9 cellular contexts compared by ENCODE assay signal in the genomic region with DNA sequence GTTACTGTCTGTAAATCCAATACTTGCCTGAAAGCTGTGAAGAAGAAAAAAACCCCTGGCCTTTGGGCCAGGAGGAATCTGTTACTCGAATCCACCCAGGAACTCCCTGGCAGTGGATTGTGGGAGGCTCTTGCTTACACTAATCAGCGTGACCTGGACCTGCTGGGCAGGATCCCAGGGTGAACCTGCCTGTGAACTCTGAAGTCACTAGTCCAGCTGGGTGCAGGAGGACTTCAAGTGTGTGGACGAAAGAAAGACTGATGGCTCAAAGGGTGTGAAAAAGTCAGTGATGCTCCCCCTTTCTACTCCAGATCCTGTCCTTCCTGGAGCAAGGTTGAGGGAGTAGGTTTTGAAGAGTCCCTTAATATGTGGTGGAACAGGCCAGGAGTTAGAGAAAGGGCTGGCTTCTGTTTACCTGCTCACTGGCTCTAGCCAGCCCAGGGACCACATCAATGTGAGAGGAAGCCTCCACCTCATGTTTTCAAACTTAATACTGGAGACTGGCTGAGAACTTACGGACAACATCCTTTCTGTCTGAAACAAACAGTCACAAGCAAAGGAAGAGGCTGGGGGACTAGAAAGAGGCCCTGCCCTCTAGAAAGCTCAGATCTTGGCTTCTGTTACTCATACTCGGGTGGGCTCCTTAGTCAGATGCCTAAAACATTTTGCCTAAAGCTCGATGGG. TPM values are rescaled to one million over a fixed set of nuclear protein-coding genes. Genes with fewer than 3 reads are reported as not detected.
A peak's percentile ranks its signal among the peaks of the same experiment; 100 is the strongest.
DNase-seq lines count a peak whose midpoint lies in the region; ATAC-seq lines count a peak whose summit lies in the region.
"Had no signal": no experiment of that assay in that cellular context is flagged by ENCODE, and none has a peak within 500 bp of the region (broad histone marks: within the 10 kb centered on the region; RNA-seq: fewer than 3 reads in every experiment).

No MANE protein-coding gene starts in this region.

- peaks cover 6 to 60% (median 36%) of the 10 kb centered on the region in 3 donors for H3K36me3 Mint-ChIP-seq in naive thymus-derived CD8-positive, alpha-beta T cell

- peak overlapping the region; percentile 93 to 100 (median 99) for H3K27ac Mint-ChIP-seq in naive thymus-derived CD8-positive, alpha-beta T cell

- no peaks in the 10 kb centered on the region for H3K9me3 Mint-ChIP-seq in naive thymus-derived CD8-positive, alpha-beta T cell

- peak; percentile 78 to 79 for ATAC-seq in naive thymus-derived CD8-positive, alpha-beta T cell

- peak; percentile 6 for DNase-seq in stimulated activated CD8-positive, alpha-beta memory T cell treated with anti-CD3 and anti-CD28 coated beads, Interleukin-12 subunit alpha, Interleukin-12 subunit beta, amount 100 ng/mL, for 1 hour (ENCODE audit: low read depth)
- no peak for DNase-seq in stimulated activated CD8-positive, alpha-beta memory T cell treated with anti-CD3 and anti-CD28 coated beads, Interleukin-4, amount 100 ng/mL, for 48 hours
- DNase-seq in central memory CD4-positive, alpha-beta T cell = peak; percentile 73
- peak in 9 of 10 donors; percentile 48 to 86 (median 72) for DNase-seq in naive thymus-derived CD8-positive, alpha-beta T cell
- DNase-seq in 8988T (no peak), superior temporal gyrus (ENCODE audit: extremely low spot score) (no peak), HCEC 1CT (no peak)
- DNase-seq in stimulated activated CD4-positive, alpha-beta T cell treated with anti-CD3 and anti-CD28 coated beads, Interleukin-15, amount 100 ng/mL, for 24 hours = no peak
- DNase-seq: cortex of kidney had no signal

- no peaks in the 10 kb centered on the region for H3K27me3 Mint-ChIP-seq in naive thymus-derived CD8-positive, alpha-beta T cell

- H3K4me3 Mint-ChIP-seq in naive thymus-derived CD8-positive, alpha-beta T cell = peak overlapping the region; percentile 40 to 100 (median 75)

- POLR2A ChIA-PET in naive thymus-derived CD8-positive, alpha-beta T cell (lab: Charles Lee) = interaction anchor here (0.5 to 22.1 kb wide), 25 partner anchors 5 to 310 kb away, joined by 3 to 1498 read pairs (median 3); a partner anchor contains a TSS

- H3K4me1 Mint-ChIP-seq in naive thymus-derived CD8-positive, alpha-beta T cell = peaks cover 45 to 96% (median 93%) of the 10 kb centered on the region in 4 donors

RNA-seq across cellular contexts. Expression of a gene that starts 13.5 kb away (rescaled TPM):
- total RNA-seq in naive thymus-derived CD8-positive, alpha-beta T cell = 100 to 1,000 TPM; 730 to 741 TPM
- 100 to 1,000 TPM; 530 to 963 (median 585) TPM for polyA plus RNA-seq in naive thymus-derived CD8-positive, alpha-beta T cell

Comparison
In these comparisons a context has a peak if more than half of its experiments do, and no peak if none do; other contexts are left out.
1. DNase-seq: peak in stimulated activated CD8-positive, alpha-beta memory T cell treated with anti-CD3 and anti-CD28 coated beads, Interleukin-12 subunit alpha, Interleukin-12 subunit beta, amount 100 ng/mL, for 1 hour (single experiment), central memory CD4-positive, alpha-beta T cell (single experiment) and naive thymus-derived CD8-positive, alpha-beta T cell (9 of 10); none in stimulated activated CD8-positive, alpha-beta memory T cell treated with anti-CD3 and anti-CD28 coated beads, Interleukin-4, amount 100 ng/mL, for 48 hours (single experiment), 8988T (single experiment), superior temporal gyrus (single experiment), HCEC 1CT (single experiment) and stimulated activated CD4-positive, alpha-beta T cell treated with anti-CD3 and anti-CD28 coated beads, Interleukin-15, amount 100 ng/mL, for 24 hours (single experiment).